Comparison of ENCODE assay signal across 10 cellular contexts in genomic region chr22:35894937-35895708, GRCh38.
DNase-seq lines count a peak whose midpoint lies in the region; ATAC-seq and TF ChIP-seq lines count a peak whose summit lies in the region.
"Had no signal": no experiment of that assay in that cellular context is flagged by ENCODE, and none has a peak within 500 bp of the region (broad histone marks: within the 10 kb centered on the region; RNA-seq: fewer than 3 reads in every experiment).

No MANE protein-coding gene starts in this region.

- ATAC-seq in GM21717 (IDR thresholded peaks at IDR 0.05; ENCODE audit: unreplicated experiment) (no peak), GM19467 (IDR thresholded peaks at IDR 0.05; ENCODE audit: unreplicated experiment) (no peak), HG03095 (IDR thresholded peaks at IDR 0.05; ENCODE audit: unreplicated experiment) (no peak)
- ATAC-seq: activated T-helper 17 cell treated with anti-CD3 and anti-CD28 coated beads, Interleukin-2, amount 50 U/mL, for 72 hours had no signal

- no peak for TF ChIP-seq CTCF in epithelial cell of esophagus (IDR thresholded peaks at IDR 0.05; ENCODE audit: insufficient read depth, low read depth, low read length, missing control alignments)

- DNase-seq in NCI-H510A treated with DMSO at 0.1 percent for 48 hours (lab: John Stamatoyannopoulos, UW): peak; percentile 7
- DNase-seq in NCI-H510A (lab: John Stamatoyannopoulos, UW): no peak
- DNase-seq in epithelial cell of esophagus (ENCODE audit: low read depth): peak; percentile 99
- peak; percentile 42 for DNase-seq in mucosa of gallbladder (ENCODE audit: low spot score)
- peak; percentile 54 for DNase-seq in ureter (ENCODE audit: low spot score)
- DNase-seq: NCI-H1436 had no signal

- H3K4me3 ChIP-seq in epithelial cell of esophagus (ENCODE audit: low read length): peak overlapping the region; percentile 44
